ENCODE assay signal across 33 cellular contexts in genomic region chr7:130397472-130397871, GRCh38. TPM values are rescaled to one million over a fixed set of nuclear protein-coding genes. Genes with fewer than 3 reads are reported as not detected.
DNase-seq lines count a peak whose midpoint lies in the region; ATAC-seq and TF ChIP-seq lines count a peak whose summit lies in the region.
"Had no signal": no experiment of that assay in that cellular context is flagged by ENCODE, and none has a peak within 500 bp of the region (broad histone marks: within the 10 kb centered on the region; RNA-seq: fewer than 3 reads in every experiment).

No MANE protein-coding gene starts in this region.

- peaks cover 30% of the 10 kb centered on the region for H3K36me3 Mint-ChIP-seq in nephron (ENCODE audit: low read depth)
- H3K36me3 Mint-ChIP-seq: natural killer cell treated with Interleukin-12 subunit alpha and Interleukin-12 subunit beta and Interleukin-15 and Interleukin-18, amount 100 ng/mL, for 72 hours had no signal

- intact Hi-C loops in A673 (cut with micrococcal nuclease; ENCODE audit: unreplicated experiment) = no loop called here

- ATAC-seq in HG02642 (IDR thresholded peaks at IDR 0.05; ENCODE audit: poor library complexity, unreplicated experiment) = no peak
- ATAC-seq: natural killer cell treated with Interleukin-12 subunit alpha and Interleukin-12 subunit beta and Interleukin-15 and Interleukin-18, amount 100 ng/mL, for 72 hours; pancreas had no signal

- no peak overlapping the region for H3K4me2 ChIP-seq in Karpas-422 (ENCODE audit: low read depth, low read length, poor library complexity, severe bottlenecking)

- H3K9me2 ChIP-seq in Karpas-422 (replicated peaks; ENCODE audit: insufficient read depth, low read length) = no peaks in the 10 kb centered on the region

- no peak overlapping the region for H3K4me3 Mint-ChIP-seq in nephron
- H3K4me3 Mint-ChIP-seq: activated CD4-positive, alpha-beta T cell treated with anti-CD3 and anti-CD28 coated beads, Interleukin-2, amount 10 ng/mL, durations not matched to agents 7 days and 5 days; activated naive CD8-positive, alpha-beta T cell treated with anti-CD3 and anti-CD28 coated beads for 36 hours; CD4-positive, alpha-beta memory T cell; IgD-negative memory B cell; natural killer cell treated with Interleukin-12 subunit alpha and Interleukin-12 subunit beta and Interleukin-15 and Interleukin-18, amount 100 ng/mL, for 72 hours had no signal

- no peaks in the 10 kb centered on the region for H3K9me3 Mint-ChIP-seq in nephron
- H3K9me3 Mint-ChIP-seq: activated CD4-positive, alpha-beta T cell treated with anti-CD3 and anti-CD28 coated beads, Interleukin-2, amount 10 ng/mL, durations not matched to agents 7 days and 5 days; activated naive CD8-positive, alpha-beta T cell treated with anti-CD3 and anti-CD28 coated beads for 36 hours; CD4-positive, alpha-beta memory T cell; IgD-negative memory B cell; natural killer cell treated with Interleukin-12 subunit alpha and Interleukin-12 subunit beta and Interleukin-15 and Interleukin-18, amount 100 ng/mL, for 72 hours had no signal

- peaks cover 77% of the 10 kb centered on the region for H3K4me1 Mint-ChIP-seq in nephron

- H3K27me3 ChIP-seq in A673 (replicated peaks; ENCODE audit: insufficient read depth, low read depth, low read length, poor library complexity) (no peaks in the 10 kb centered on the region), Karpas-422 (ENCODE audit: low read length) (no peaks in the 10 kb centered on the region)
- H3K27me3 ChIP-seq: pancreas, testis, uterus had no signal

- CTCF ChIA-PET in A673 (lab: Charles Lee) = no interaction called here

- POLR2A ChIA-PET in A673 (lab: Charles Lee; ENCODE audit: low non-redundant PET) = interaction anchor here (0.6 kb wide), 1 partner anchor 123 kb away, joined by 4 read pairs; no protein-coding TSS in a partner anchor

- H3K27me3 Mint-ChIP-seq in nephron (ENCODE audit: low read depth) = no peaks in the 10 kb centered on the region
- H3K27me3 Mint-ChIP-seq: activated CD4-positive, alpha-beta T cell treated with anti-CD3 and anti-CD28 coated beads, Interleukin-2, amount 10 ng/mL, durations not matched to agents 7 days and 5 days; activated naive CD8-positive, alpha-beta T cell treated with anti-CD3 and anti-CD28 coated beads for 36 hours; CD4-positive, alpha-beta memory T cell; IgD-negative memory B cell; natural killer cell treated with Interleukin-12 subunit alpha and Interleukin-12 subunit beta and Interleukin-15 and Interleukin-18, amount 100 ng/mL, for 72 hours had no signal

- TF ChIP-seq CTCF in A673 (conservative IDR thresholded peaks at IDR 0.05; ENCODE audit: low read depth, low read length) (no peak), nephron (IDR thresholded peaks at IDR 0.05; ENCODE audit: unreplicated experiment in 3 of 3) (no peak)

- H4K20me1 ChIP-seq in Karpas-422 (ENCODE audit: insufficient read depth, low read depth, low read length) = no peaks in the 10 kb centered on the region

- H3K4me1 ChIP-seq in A673 (ENCODE audit: insufficient read depth, low read length, poor library complexity, severe bottlenecking) (peaks cover 30% of the 10 kb centered on the region), Karpas-422 (ENCODE audit: low read length) (0 out of 2 replicates have a peak, but pooled peaks cover 2% of the 10 kb centered on the region)
- H3K4me1 ChIP-seq: pancreas had no signal

- no peak overlapping the region for H3K9ac ChIP-seq in Karpas-422 (ENCODE audit: low read length)

- H3K79me2 ChIP-seq in Karpas-422 (ENCODE audit: low read length) = no peaks in the 10 kb centered on the region

- peaks cover 3% of the 10 kb centered on the region for H3K36me3 ChIP-seq in A673 (ENCODE audit: insufficient read depth, low read length, poor library complexity, severe bottlenecking)
- H3K36me3 ChIP-seq in Karpas-422 (ENCODE audit: insufficient read depth, low read length) = no peaks in the 10 kb centered on the region
- H3K36me3 ChIP-seq: pancreas, uterus had no signal

- peak overlapping the region; percentile 92 to 99 (median 98) for H3K27ac Mint-ChIP-seq in nephron
- H3K27ac Mint-ChIP-seq: activated CD4-positive, alpha-beta T cell treated with anti-CD3 and anti-CD28 coated beads, Interleukin-2, amount 10 ng/mL, durations not matched to agents 7 days and 5 days; activated naive CD8-positive, alpha-beta T cell treated with anti-CD3 and anti-CD28 coated beads for 36 hours; CD4-positive, alpha-beta memory T cell; IgD-negative memory B cell; natural killer cell treated with Interleukin-12 subunit alpha and Interleukin-12 subunit beta and Interleukin-15 and Interleukin-18, amount 100 ng/mL, for 72 hours had no signal

- H2AFZ ChIP-seq in Karpas-422 (ENCODE audit: low read length) = no peak overlapping the region

- peak overlapping the region; percentile 20 for H3K27ac ChIP-seq in A673 (ENCODE audit: low read depth, low read length, poor library complexity, severe bottlenecking)
- H3K27ac ChIP-seq in Karpas-422 (ENCODE audit: low read length) = no peak overlapping the region
- H3K27ac ChIP-seq: coronary artery, pancreas, testis had no signal

- H3K4me3 ChIP-seq in A673 (ENCODE audit: low read depth, low read length, poor library complexity, severe bottlenecking) = no peak overlapping the region
- no peak overlapping the region for H3K4me3 ChIP-seq in Karpas-422 (ENCODE audit: low read length)
- H3K4me3 ChIP-seq: coronary artery, pancreas, testis, uterus had no signal

- BruUV-seq in A673 (replicated peaks; lab: Mats Ljungman, UMichigan) = no TSS peak

- DNase-seq in A673 (ENCODE audit: low spot score) (peak; percentile 42), NCI-H1436 (lab: John Stamatoyannopoulos, UW) (peak; percentile 66), NCI-H774 (lab: John Stamatoyannopoulos, UW) (peak; percentile 23), Karpas-422 (no peak), GM03348 (ENCODE audit: low spot score) (no peak), epidermal melanocyte (ENCODE audit: insufficient read length, low spot score) (no peak)
- DNase-seq: activated CD4-positive, alpha-beta T cell treated with anti-CD3 and anti-CD28 coated beads, Interleukin-2, amount 10 ng/mL, durations not matched to agents 7 days and 5 days; activated gamma-delta T cell; activated naive CD8-positive, alpha-beta T cell treated with anti-CD3 and anti-CD28 coated beads for 36 hours; activated T-cell treated with anti-CD3 and anti-CD28 coated beads, Interleukin-2, amount 50 U/mL, for 1 hour; aorta; CD4-positive, alpha-beta memory T cell; effector CD8-positive, alpha-beta T cell; EL; hypothalamus; mammary epithelial cell; NCI-H1048; NCI-H2171; NCI-H524 treated with DMSO at 0.1 percent for 48 hours; pancreas; SHP77 treated with DMSO at 0.1 percent for 48 hours; small intestine; stimulated activated naive CD4-positive, alpha-beta T cell; testis; uterus had no signal

- H3K9me3 ChIP-seq in A673 (ENCODE audit: low read depth, low read length, poor library complexity, severe bottlenecking) = no peaks in the 10 kb centered on the region
- H3K9me3 ChIP-seq in Karpas-422 (ENCODE audit: low read length) = no peaks in the 10 kb centered on the region
- H3K9me3 ChIP-seq: pancreas, testis, uterus had no signal

RNA-seq across cellular contexts. Expression of gene CPA1, which starts 17.2 kb away (rescaled TPM):
- not detected in 2 replicates for total RNA-seq in A673 (2021)
- total RNA-seq in Karpas-422 (2014; rRNA removed; shearing (Covaris generic); ENCODE audit: low replicate concordance) = not detected in 2 replicates
- total RNA-seq: activated CD4-positive, alpha-beta T cell treated with anti-CD3 and anti-CD28 coated beads, Interleukin-2, amount 10 ng/mL, durations not matched to agents 7 days and 5 days; activated CD8-positive, alpha-beta memory T cell treated with anti-CD3 and anti-CD28 coated beads for 36 hours; activated naive CD8-positive, alpha-beta T cell treated with anti-CD3 and anti-CD28 coated beads for 36 hours; CD4-positive, alpha-beta memory T cell; epithelial cell of proximal tubule; HT-29; natural killer cell treated with Interleukin-12 subunit alpha and Interleukin-12 subunit beta and Interleukin-15 and Interleukin-18, amount 100 ng/mL, for 72 hours had no signal

RNA-seq across cellular contexts. Expression of gene CEP41, which starts 43.3 kb away (rescaled TPM):
- 25.0 and 25.7 TPM in 2 replicates for total RNA-seq in A673 (2021)
- 3.9 and 7.3 TPM in 2 replicates for total RNA-seq in Karpas-422 (2014; rRNA removed; shearing (Covaris generic); ENCODE audit: low replicate concordance)

RNA-seq across cellular contexts. Expression of gene CPA5, which starts 52.9 kb away (rescaled TPM):
- not detected in 2 replicates for total RNA-seq in A673 (2021)
- total RNA-seq in Karpas-422 (2014; rRNA removed; shearing (Covaris generic); ENCODE audit: low replicate concordance) = not detected in 2 replicates
- total RNA-seq: activated CD4-positive, alpha-beta T cell treated with anti-CD3 and anti-CD28 coated beads, Interleukin-2, amount 10 ng/mL, durations not matched to agents 7 days and 5 days; aorta; CD4-positive, alpha-beta memory T cell; HT-29; mammary epithelial cell; natural killer cell treated with Interleukin-12 subunit alpha and Interleukin-12 subunit beta and Interleukin-15 and Interleukin-18, amount 100 ng/mL, for 72 hours; uterus had no signal

Comparison
In these comparisons a context has a peak if more than half of its experiments do, and no peak if none do; other contexts are left out.
1. DNase-seq: peak in A673 (single experiment), NCI-H1436 (single experiment) and NCI-H774 (single experiment); none in Karpas-422 (single experiment), GM03348 (single experiment) and epidermal melanocyte (single experiment).